ENCODE assay signal across 32 cellular contexts in the genomic region with DNA sequence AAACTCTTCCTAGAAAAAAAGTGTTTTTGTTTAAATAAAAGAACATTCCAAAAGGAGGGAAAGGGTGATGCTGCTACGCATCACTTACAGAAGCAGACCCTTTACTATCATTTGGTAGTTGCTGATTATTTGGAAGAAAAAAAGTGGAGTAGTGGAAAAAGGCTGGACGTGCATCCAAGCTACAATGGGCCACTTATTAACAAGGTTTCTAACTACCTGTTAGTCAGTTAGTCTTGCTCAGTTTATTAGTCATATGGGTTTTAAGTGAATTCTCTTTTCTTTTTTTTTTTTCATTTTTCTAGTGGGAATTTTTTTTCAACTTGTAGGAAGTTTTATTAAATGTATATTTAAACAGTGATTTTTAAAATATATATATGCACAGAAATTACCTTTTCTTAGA.
"Had no signal": no experiment of that assay in that cellular context is flagged by ENCODE, and none has a peak within 500 bp of the region (broad histone marks: within the 10 kb centered on the region; RNA-seq: fewer than 3 reads in every experiment).

No MANE protein-coding gene starts in this region.

- H3K9me3 Mint-ChIP-seq: activated CD4-positive, alpha-beta memory T cell treated with anti-CD3 and anti-CD28 coated beads for 36 hours; activated CD4-positive, alpha-beta T cell treated with anti-CD3 and anti-CD28 coated beads, Interleukin-2, amount 10 ng/mL, durations not matched to agents 24 days and 14 days; activated naive CD4-positive, alpha-beta T cell treated with anti-CD3 and anti-CD28 coated beads, Interleukin-2, amount 10 ng/mL, durations not matched to agents 7 days and 5 days; activated naive CD4-positive, alpha-beta T cell treated with anti-CD3 and anti-CD28 coated beads, Interleukin-2, amount 50 U/mL, for 72 hours; activated T-helper 1 cell treated with anti-CD3 and anti-CD28 coated beads, Interleukin-12 subunit alpha, Interleukin-12 subunit beta, Interleukin-2, Interleukin-4 antibody, amounts not matched to agents 30 ng/mL and 10 ng/mL and 1 ng/mL, durations not matched to agents 14 hours and 24 hours and 36 hours; activated T-helper 2 cell treated with anti-CD3 and anti-CD28 coated beads, Interferon-gamma antibody, Interleukin-2, Interleukin-4, amounts not matched to agents 10 μg/mL and 5 μg/mL and 100 μg/mL, durations not matched to agents 14 hours and 24 hours and 36 hours had no signal

- H3K36me3 ChIP-seq: ascending aorta, breast epithelium, cardiac muscle cell, colonic mucosa, esophagus squamous epithelium, gastroesophageal sphincter had no signal

- H3K4me3 ChIP-seq: ascending aorta, breast epithelium, cardiac muscle cell, colonic mucosa, esophagus squamous epithelium, gastroesophageal sphincter had no signal

- H3K27ac Mint-ChIP-seq: activated CD4-positive, alpha-beta memory T cell treated with anti-CD3 and anti-CD28 coated beads for 36 hours; activated CD4-positive, alpha-beta T cell treated with anti-CD3 and anti-CD28 coated beads for 36 hours; activated CD4-positive, alpha-beta T cell treated with anti-CD3 and anti-CD28 coated beads, Interleukin-2, amount 10 ng/mL, durations not matched to agents 24 days and 14 days; activated CD8-positive, alpha-beta memory T cell treated with anti-CD3 and anti-CD28 coated beads, Interleukin-2, amount 10 ng/mL, durations not matched to agents 7 days and 5 days; activated CD8-positive, alpha-beta T cell treated with anti-CD3 and anti-CD28 coated beads, Interleukin-2, amount 10 ng/mL, durations not matched to agents 7 days and 5 days; activated naive CD4-positive, alpha-beta T cell treated with anti-CD3 and anti-CD28 coated beads, Interleukin-2, amount 10 ng/mL, durations not matched to agents 7 days and 5 days; activated naive CD4-positive, alpha-beta T cell treated with anti-CD3 and anti-CD28 coated beads, Interleukin-2, amount 50 U/mL, for 72 hours; activated naive CD8-positive, alpha-beta T cell treated with anti-CD3 and anti-CD28 coated beads, Interleukin-2, amount 10 ng/mL, durations not matched to agents 7 days and 5 days; activated T-helper 1 cell treated with anti-CD3 and anti-CD28 coated beads, Interleukin-12 subunit alpha, Interleukin-12 subunit beta, Interleukin-2, Interleukin-4 antibody, amounts not matched to agents 30 ng/mL and 10 ng/mL and 1 ng/mL, durations not matched to agents 14 hours and 24 hours and 36 hours; activated T-helper 2 cell treated with anti-CD3 and anti-CD28 coated beads, Interferon-gamma antibody, Interleukin-2, Interleukin-4, amounts not matched to agents 10 μg/mL and 5 μg/mL and 100 μg/mL, durations not matched to agents 14 hours and 24 hours and 36 hours; brain; endodermal cell had no signal

- DNase-seq: activated CD4-positive, alpha-beta memory T cell treated with anti-CD3 and anti-CD28 coated beads for 36 hours; activated CD4-positive, alpha-beta T cell treated with anti-CD3 and anti-CD28 coated beads for 36 hours; activated CD4-positive, alpha-beta T cell treated with anti-CD3 and anti-CD28 coated beads, Interleukin-2, amount 10 ng/mL, durations not matched to agents 24 days and 14 days; activated CD4-positive, CD25-positive, alpha-beta regulatory T cell; activated CD4-positive, CD25-positive, alpha-beta regulatory T cell treated with anti-CD3 and anti-CD28 coated beads, Interleukin-2, amount 50 U/mL, for 72 hours; activated CD8-positive, alpha-beta memory T cell treated with anti-CD3 and anti-CD28 coated beads, Interleukin-2, amount 10 ng/mL, durations not matched to agents 7 days and 5 days; activated CD8-positive, alpha-beta memory T cell treated with anti-CD3 and anti-CD28 coated beads, Interleukin-2, amount 50 U/mL, for 4 hours; activated CD8-positive, alpha-beta T cell treated with anti-CD3 and anti-CD28 coated beads, Interleukin-2, amount 10 ng/mL, durations not matched to agents 7 days and 5 days; activated effector memory CD4-positive, alpha-beta T cell treated with anti-CD3 and anti-CD28 coated beads, Interleukin-2, amount 50 U/mL, for 16 hours; activated naive CD4-positive, alpha-beta T cell treated with anti-CD3 and anti-CD28 coated beads, Interleukin-2, amount 10 ng/mL, durations not matched to agents 7 days and 5 days; activated naive CD8-positive, alpha-beta T cell treated with anti-CD3 and anti-CD28 coated beads, Interleukin-2, amount 10 ng/mL, durations not matched to agents 7 days and 5 days; activated T-cell treated with anti-CD3 and anti-CD28 coated beads, Interleukin-2, amount 50 U/mL, for 1 hour; activated T-cell treated with anti-CD3 and anti-CD28 coated beads, Interleukin-2, amount 50 U/mL, for 48 hours; central memory CD4-positive, alpha-beta T cell; cerebellar nuclear complex; colonic mucosa; effector memory CD4-positive, alpha-beta T cell; endodermal cell; erythroblast; esophagus squamous epithelium; foreskin melanocyte; head of caudate nucleus; SW 1271; T-helper 2 cell had no signal

- H3K27ac ChIP-seq: ascending aorta, breast epithelium, cardiac muscle cell, colonic mucosa, esophagus squamous epithelium, gastroesophageal sphincter had no signal

- H3K27me3 ChIP-seq: ascending aorta, breast epithelium, cardiac muscle cell, colonic mucosa, esophagus squamous epithelium, gastroesophageal sphincter had no signal

- H3K27me3 Mint-ChIP-seq: activated CD4-positive, alpha-beta memory T cell treated with anti-CD3 and anti-CD28 coated beads for 36 hours; activated CD4-positive, alpha-beta T cell treated with anti-CD3 and anti-CD28 coated beads for 36 hours; activated CD4-positive, alpha-beta T cell treated with anti-CD3 and anti-CD28 coated beads, Interleukin-2, amount 10 ng/mL, durations not matched to agents 24 days and 14 days; activated CD8-positive, alpha-beta memory T cell treated with anti-CD3 and anti-CD28 coated beads, Interleukin-2, amount 10 ng/mL, durations not matched to agents 7 days and 5 days; activated naive CD4-positive, alpha-beta T cell treated with anti-CD3 and anti-CD28 coated beads, Interleukin-2, amount 10 ng/mL, durations not matched to agents 7 days and 5 days; activated naive CD8-positive, alpha-beta T cell treated with anti-CD3 and anti-CD28 coated beads, Interleukin-2, amount 10 ng/mL, durations not matched to agents 7 days and 5 days had no signal

- H3K9me3 ChIP-seq: ascending aorta, breast epithelium, colonic mucosa, esophagus squamous epithelium, gastroesophageal sphincter had no signal

- ATAC-seq: activated CD4-positive, alpha-beta T cell treated with anti-CD3 and anti-CD28 coated beads for 36 hours; activated CD8-positive, alpha-beta memory T cell treated with anti-CD3 and anti-CD28 coated beads, Interleukin-2, amount 10 ng/mL, durations not matched to agents 7 days and 5 days; activated CD8-positive, alpha-beta T cell treated with anti-CD3 and anti-CD28 coated beads, Interleukin-2, amount 10 ng/mL, durations not matched to agents 7 days and 5 days; activated naive CD4-positive, alpha-beta T cell treated with anti-CD3 and anti-CD28 coated beads, Interleukin-2, amount 50 U/mL, for 72 hours; gastroesophageal sphincter had no signal

- H3K4me1 ChIP-seq: ascending aorta, breast epithelium, colonic mucosa, esophagus squamous epithelium, gastroesophageal sphincter had no signal

- H3K4me1 Mint-ChIP-seq: activated CD4-positive, alpha-beta T cell treated with anti-CD3 and anti-CD28 coated beads for 36 hours; activated CD4-positive, alpha-beta T cell treated with anti-CD3 and anti-CD28 coated beads, Interleukin-2, amount 10 ng/mL, durations not matched to agents 24 days and 14 days; activated CD8-positive, alpha-beta memory T cell treated with anti-CD3 and anti-CD28 coated beads, Interleukin-2, amount 10 ng/mL, durations not matched to agents 7 days and 5 days; activated naive CD4-positive, alpha-beta T cell treated with anti-CD3 and anti-CD28 coated beads, Interleukin-2, amount 10 ng/mL, durations not matched to agents 7 days and 5 days; activated naive CD8-positive, alpha-beta T cell treated with anti-CD3 and anti-CD28 coated beads, Interleukin-2, amount 10 ng/mL, durations not matched to agents 7 days and 5 days; brain had no signal

- H3K4me3 Mint-ChIP-seq: activated CD4-positive, alpha-beta memory T cell treated with anti-CD3 and anti-CD28 coated beads for 36 hours; activated CD4-positive, alpha-beta T cell treated with anti-CD3 and anti-CD28 coated beads for 36 hours; activated CD4-positive, alpha-beta T cell treated with anti-CD3 and anti-CD28 coated beads, Interleukin-2, amount 10 ng/mL, durations not matched to agents 24 days and 14 days; activated CD8-positive, alpha-beta memory T cell treated with anti-CD3 and anti-CD28 coated beads, Interleukin-2, amount 10 ng/mL, durations not matched to agents 7 days and 5 days; activated CD8-positive, alpha-beta T cell treated with anti-CD3 and anti-CD28 coated beads, Interleukin-2, amount 10 ng/mL, durations not matched to agents 7 days and 5 days; activated naive CD4-positive, alpha-beta T cell treated with anti-CD3 and anti-CD28 coated beads, Interleukin-2, amount 10 ng/mL, durations not matched to agents 7 days and 5 days; activated naive CD8-positive, alpha-beta T cell treated with anti-CD3 and anti-CD28 coated beads, Interleukin-2, amount 10 ng/mL, durations not matched to agents 7 days and 5 days; activated T-helper 1 cell treated with anti-CD3 and anti-CD28 coated beads, Interleukin-12 subunit alpha, Interleukin-12 subunit beta, Interleukin-2, Interleukin-4 antibody, amounts not matched to agents 30 ng/mL and 10 ng/mL and 1 ng/mL, durations not matched to agents 14 hours and 24 hours and 36 hours; brain; endodermal cell had no signal

- H3K36me3 Mint-ChIP-seq: activated CD4-positive, alpha-beta memory T cell treated with anti-CD3 and anti-CD28 coated beads for 36 hours; activated CD8-positive, alpha-beta memory T cell treated with anti-CD3 and anti-CD28 coated beads, Interleukin-2, amount 10 ng/mL, durations not matched to agents 7 days and 5 days; activated naive CD4-positive, alpha-beta T cell treated with anti-CD3 and anti-CD28 coated beads, Interleukin-2, amount 10 ng/mL, durations not matched to agents 7 days and 5 days; activated naive CD4-positive, alpha-beta T cell treated with anti-CD3 and anti-CD28 coated beads, Interleukin-2, amount 50 U/mL, for 72 hours; activated naive CD8-positive, alpha-beta T cell treated with anti-CD3 and anti-CD28 coated beads, Interleukin-2, amount 10 ng/mL, durations not matched to agents 7 days and 5 days; brain had no signal
